Comparison of ENCODE assay signal across 8 cellular contexts in genomic region chr5:153629027-153629426, GRCh38.
DNase-seq lines count a peak whose midpoint lies in the region; ATAC-seq, FAIRE-seq and TF ChIP-seq lines count a peak whose summit lies in the region.

No MANE protein-coding gene starts in this region.

- TF ChIP-seq RAD21 in neural cell (conservative IDR thresholded peaks at IDR 0.05): peak; percentile 65

- H3K4me3 ChIP-seq in fibroblast of lung (replicated peaks in 1 of 4; ENCODE audit: control extremely low read depth in 1 of 4, insufficient read depth in 1 of 4, low read depth in 3 of 4, low read length in 4 of 4) (no peak overlapping the region), neural cell (ENCODE audit: low read length) (peak overlapping the region; percentile 36)

- H3K9me3 ChIP-seq in fibroblast of lung (ENCODE audit: control insufficient read depth, insufficient read depth, low read depth, low read length) (no peaks in the 10 kb centered on the region), neural cell (ENCODE audit: low read length) (no peaks in the 10 kb centered on the region)

- no peaks in the 10 kb centered on the region for H3K36me3 ChIP-seq in fibroblast of lung (ENCODE audit: control insufficient read depth, insufficient read depth, low read length)
- H3K36me3 ChIP-seq in neural cell (ENCODE audit: insufficient read depth, low read length): no peaks in the 10 kb centered on the region

- H3K4me2 ChIP-seq in fibroblast of lung (ENCODE audit: extremely low read depth, insufficient read depth, low read length) (peak overlapping the region; percentile 66), neural cell (ENCODE audit: low read length) (no peak overlapping the region)

- TF ChIP-seq CTCF in fibroblast of lung (conservative IDR thresholded peaks at IDR 0.05 in 1 of 2, IDR thresholded peaks at IDR 0.05 in 1 of 2; ENCODE audit: low read depth in 1 of 2, low read length in 2 of 2) (peak; percentile 47 to 64), neural cell (IDR thresholded peaks at IDR 0.05; ENCODE audit: poor library complexity, severe bottlenecking) (peak; percentile 58)

- H3K27ac ChIP-seq in fibroblast of lung (ENCODE audit: insufficient read depth, low read length) (peak overlapping the region; percentile 76), neural cell (ENCODE audit: low read length) (peak overlapping the region; percentile 35)

- H3K4me1 ChIP-seq in fibroblast of lung (ENCODE audit: control insufficient read depth, extremely low read depth, insufficient read depth, low read length): peaks cover 13% of the 10 kb centered on the region

- H3K9me2 ChIP-seq in neural cell (ENCODE audit: insufficient read depth, low read length): no peaks in the 10 kb centered on the region

- DNase-seq in DMS53 (lab: John Stamatoyannopoulos, UW) (peak; percentile 74), RCC 7860 (ENCODE audit: low spot score) (peak; percentile 83), fibroblast of lung (ENCODE audit: low read depth in 2 of 2) (peak; percentile 97), NCI-H774 (lab: John Stamatoyannopoulos, UW) (no peak), NCI-H146 treated with DMSO at 0.1 percent for 48 hours (lab: John Stamatoyannopoulos, UW; ENCODE audit: unreplicated experiment) (no peak)

- ATAC-seq in HG02610 (IDR thresholded peaks at IDR 0.05; ENCODE audit: unreplicated experiment): no peak
- ATAC-seq in GM18520 (IDR thresholded peaks at IDR 0.05; ENCODE audit: unreplicated experiment): no peak

- FAIRE-seq in RCC 7860 (lab: Jason Lieb, UNC): peak; percentile 77

- H3K27me3 ChIP-seq in fibroblast of lung (ENCODE audit: control insufficient read depth, insufficient read depth, low read length) (no peaks in the 10 kb centered on the region), neural cell (ENCODE audit: insufficient read depth, low read depth, low read length) (no peaks in the 10 kb centered on the region)

- peaks cover 6% of the 10 kb centered on the region for H3F3A ChIP-seq in neural cell (ENCODE audit: insufficient read depth, low read length, poor library complexity, severe bottlenecking)

- no peak overlapping the region for H3K9ac ChIP-seq in fibroblast of lung (ENCODE audit: insufficient read depth, low read length)
- H3K9ac ChIP-seq in neural cell (ENCODE audit: low read length): peak overlapping the region; percentile 2

- peak overlapping the region; percentile 74 for H2AFZ ChIP-seq in fibroblast of lung (ENCODE audit: low read length)
- H2AFZ ChIP-seq in neural cell (ENCODE audit: low read depth, low read length): no peak overlapping the region

- peak; percentile 54 for TF ChIP-seq EP300 in neural cell (conservative IDR thresholded peaks at IDR 0.05; ENCODE audit: poor library complexity, severe bottlenecking)

- no peaks in the 10 kb centered on the region for H3K79me2 ChIP-seq in fibroblast of lung (ENCODE audit: control insufficient read depth, insufficient read depth, low read length)
- no peaks in the 10 kb centered on the region for H3K79me2 ChIP-seq in neural cell (replicated peaks; ENCODE audit: insufficient read depth, low read length)

- no peaks in the 10 kb centered on the region for H4K20me1 ChIP-seq in fibroblast of lung (ENCODE audit: control insufficient read depth, extremely low read depth, insufficient read depth, low read length)
- no peaks in the 10 kb centered on the region for H4K20me1 ChIP-seq in neural cell (ENCODE audit: insufficient read depth)

TF ChIP-seq in neural cell, 6 proteins besides CTCF, POLR2A, EP300 and RAD21:
- TF ChIP-seq POLR2AphosphoS5 (IDR thresholded peaks at IDR 0.05) (peak; percentile 48), MXI1 (conservative IDR thresholded peaks at IDR 0.05; ENCODE audit: poor library complexity, severe bottlenecking) (peak; percentile 57), EZH2 (IDR thresholded peaks at IDR 0.05; ENCODE audit: borderline replicate concordance, insufficient read depth, low read length, poor library complexity, severe bottlenecking) (no peak), SMC3 (conservative IDR thresholded peaks at IDR 0.05; ENCODE audit: poor library complexity) (peak; percentile 68), TAF1 (IDR thresholded peaks at IDR 0.05; ENCODE audit: low read depth) (no peak)
- TF ChIP-seq, protein P1, sequence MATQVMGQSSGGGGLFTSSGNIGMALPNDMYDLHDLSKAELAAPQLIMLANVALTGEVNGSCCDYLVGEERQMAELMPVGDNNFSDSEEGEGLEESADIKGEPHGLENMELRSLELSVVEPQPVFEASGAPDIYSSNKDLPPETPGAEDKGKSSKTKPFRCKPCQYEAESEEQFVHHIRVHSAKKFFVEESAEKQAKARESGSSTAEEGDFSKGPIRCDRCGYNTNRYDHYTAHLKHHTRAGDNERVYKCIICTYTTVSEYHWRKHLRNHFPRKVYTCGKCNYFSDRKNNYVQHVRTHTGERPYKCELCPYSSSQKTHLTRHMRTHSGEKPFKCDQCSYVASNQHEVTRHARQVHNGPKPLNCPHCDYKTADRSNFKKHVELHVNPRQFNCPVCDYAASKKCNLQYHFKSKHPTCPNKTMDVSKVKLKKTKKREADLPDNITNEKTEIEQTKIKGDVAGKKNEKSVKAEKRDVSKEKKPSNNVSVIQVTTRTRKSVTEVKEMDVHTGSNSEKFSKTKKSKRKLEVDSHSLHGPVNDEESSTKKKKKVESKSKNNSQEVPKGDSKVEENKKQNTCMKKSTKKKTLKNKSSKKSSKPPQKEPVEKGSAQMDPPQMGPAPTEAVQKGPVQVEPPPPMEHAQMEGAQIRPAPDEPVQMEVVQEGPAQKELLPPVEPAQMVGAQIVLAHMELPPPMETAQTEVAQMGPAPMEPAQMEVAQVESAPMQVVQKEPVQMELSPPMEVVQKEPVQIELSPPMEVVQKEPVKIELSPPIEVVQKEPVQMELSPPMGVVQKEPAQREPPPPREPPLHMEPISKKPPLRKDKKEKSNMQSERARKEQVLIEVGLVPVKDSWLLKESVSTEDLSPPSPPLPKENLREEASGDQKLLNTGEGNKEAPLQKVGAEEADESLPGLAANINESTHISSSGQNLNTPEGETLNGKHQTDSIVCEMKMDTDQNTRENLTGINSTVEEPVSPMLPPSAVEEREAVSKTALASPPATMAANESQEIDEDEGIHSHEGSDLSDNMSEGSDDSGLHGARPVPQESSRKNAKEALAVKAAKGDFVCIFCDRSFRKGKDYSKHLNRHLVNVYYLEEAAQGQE (IDR thresholded peaks at IDR 0.05; ENCODE audit: borderline replicate concordance): no peak

Comparison
In these comparisons a context has a peak if more than half of its experiments do, and no peak if none do; other contexts are left out.
1. DNase-seq: peak in DMS53 (single experiment), RCC 7860 (single experiment) and fibroblast of lung (2 of 2); none in NCI-H774 (single experiment) and NCI-H146 treated with DMSO at 0.1 percent for 48 hours (single experiment).